ENCODE assay signal across 8 cellular contexts in genomic region chr2:1140389-1141003, GRCh38.
DNase-seq lines count a peak whose midpoint lies in the region; ATAC-seq and TF ChIP-seq lines count a peak whose summit lies in the region.

No MANE protein-coding gene starts in this region.

- H3K9me2 ChIP-seq in GM23338 (ENCODE audit: insufficient read depth), result no peaks in the 10 kb centered on the region

- H3K27me3 Mint-ChIP-seq in GM23338 (ENCODE audit: insufficient read depth, low read depth, poor library complexity), result peaks cover 12% of the 10 kb centered on the region
- H3K27me3 Mint-ChIP-seq in activated naive CD8-positive, alpha-beta T cell treated with anti-CD3 and anti-CD28 coated beads, Interleukin-2, amount 10 ng/mL, durations not matched to agents 7 days and 5 days, result no peaks in the 10 kb centered on the region

- ATAC-seq in GM23338 (peak; percentile 97), GM18511 (IDR thresholded peaks at IDR 0.05; ENCODE audit: unreplicated experiment) (no peak)
- ATAC-seq in activated naive CD8-positive, alpha-beta T cell treated with anti-CD3 and anti-CD28 coated beads, Interleukin-2, amount 10 ng/mL, durations not matched to agents 7 days and 5 days (ENCODE audit: low read depth), result peak; percentile 78
- peak; percentile 42 for ATAC-seq in stimulated activated effector memory CD8-positive, alpha-beta T cell treated with anti-CD3 and anti-CD28 coated beads, Interleukin-12 subunit alpha, Interleukin-12 subunit beta, amount 100 ng/mL, for 72 hours

- no peaks in the 10 kb centered on the region for H3F3A ChIP-seq in GM23338 (replicated peaks; ENCODE audit: low read depth)

- peak; percentile 92 to 93 for TF ChIP-seq CTCF in GM23338 (conservative IDR thresholded peaks at IDR 0.05; ENCODE audit: low read depth in 2 of 2)
- TF ChIP-seq CTCF in OCI-LY3 (IDR thresholded peaks at IDR 0.05; ENCODE audit: low read depth, low read length), result peak; percentile 75

- no peaks in the 10 kb centered on the region for H3K27me3 ChIP-seq in GM23338 (ENCODE audit: insufficient read depth)
- H3K27me3 ChIP-seq in OCI-LY3 (ENCODE audit: low read depth, low read length), result no peaks in the 10 kb centered on the region

- no peak overlapping the region for H3K4me3 Mint-ChIP-seq in GM23338
- no peak overlapping the region for H3K4me3 Mint-ChIP-seq in activated naive CD8-positive, alpha-beta T cell treated with anti-CD3 and anti-CD28 coated beads, Interleukin-2, amount 10 ng/mL, durations not matched to agents 7 days and 5 days
- no peak overlapping the region for H3K4me3 Mint-ChIP-seq in stimulated activated effector memory CD8-positive, alpha-beta T cell treated with anti-CD3 and anti-CD28 coated beads, Interleukin-12 subunit alpha, Interleukin-12 subunit beta, amount 100 ng/mL, for 72 hours

- H3K79me2 ChIP-seq in GM23338 (replicated peaks; ENCODE audit: insufficient read depth), result no peaks in the 10 kb centered on the region
- H3K79me2 ChIP-seq in OCI-LY3 (ENCODE audit: low read length), result no peaks in the 10 kb centered on the region

- no peak overlapping the region for H3K27ac ChIP-seq in GM23338 (ENCODE audit: low read depth)
- no peak overlapping the region for H3K27ac ChIP-seq in OCI-LY3 (ENCODE audit: low read length)

- POLR2A ChIA-PET in activated naive CD8-positive, alpha-beta T cell treated with anti-CD3 and anti-CD28 coated beads, Interleukin-2, amount 10 ng/mL, durations not matched to agents 7 days and 5 days (lab: Charles Lee), result no interaction called here

- peaks cover 18% of the 10 kb centered on the region for H3K36me3 ChIP-seq in GM23338 (ENCODE audit: insufficient read depth)
- no peaks in the 10 kb centered on the region for H3K36me3 ChIP-seq in OCI-LY3 (replicated peaks; ENCODE audit: low read depth, low read length)

- H3K27ac Mint-ChIP-seq in GM23338, result no peak overlapping the region
- H3K27ac Mint-ChIP-seq in activated naive CD8-positive, alpha-beta T cell treated with anti-CD3 and anti-CD28 coated beads, Interleukin-2, amount 10 ng/mL, durations not matched to agents 7 days and 5 days, result no peak overlapping the region
- H3K27ac Mint-ChIP-seq in stimulated activated effector memory CD8-positive, alpha-beta T cell treated with anti-CD3 and anti-CD28 coated beads, Interleukin-12 subunit alpha, Interleukin-12 subunit beta, amount 100 ng/mL, for 72 hours, result no peak overlapping the region

- H4K20me1 ChIP-seq in GM23338 (replicated peaks; ENCODE audit: insufficient read depth) (0 out of 2 replicates have a peak, but pooled peaks cover 13% of the 10 kb centered on the region), OCI-LY3 (ENCODE audit: insufficient read depth, low read length) (no peaks in the 10 kb centered on the region)

- H3K4me2 ChIP-seq in GM23338 (no peak overlapping the region), OCI-LY3 (ENCODE audit: low read length) (no peak overlapping the region)

- H3K9ac ChIP-seq in OCI-LY3 (ENCODE audit: low read length), result no peak overlapping the region

- no peaks in the 10 kb centered on the region for H3K9me3 ChIP-seq in OCI-LY3 (ENCODE audit: insufficient read depth, low read length)

- DNase-seq in CMK (ENCODE audit: low read depth) (peak; percentile 7), GM23338 (ENCODE audit: low spot score) (peak; percentile 78), iPS-NIHi7 (ENCODE audit: extremely low spot score) (peak; percentile 91), NCI-H1930 (lab: John Stamatoyannopoulos, UW) (no peak)
- peak; percentile 76 for DNase-seq in activated naive CD8-positive, alpha-beta T cell treated with anti-CD3 and anti-CD28 coated beads, Interleukin-2, amount 10 ng/mL, durations not matched to agents 7 days and 5 days
- peak; percentile 20 to 68 for DNase-seq in stimulated activated effector memory CD8-positive, alpha-beta T cell treated with anti-CD3 and anti-CD28 coated beads, Interleukin-12 subunit alpha, Interleukin-12 subunit beta, amount 100 ng/mL, for 72 hours (ENCODE audit: low spot score in 2 of 2)

- no peaks in the 10 kb centered on the region for H3K4me1 Mint-ChIP-seq in GM23338
- H3K4me1 Mint-ChIP-seq in activated naive CD8-positive, alpha-beta T cell treated with anti-CD3 and anti-CD28 coated beads, Interleukin-2, amount 10 ng/mL, durations not matched to agents 7 days and 5 days, result peaks cover 8% of the 10 kb centered on the region
- no peaks in the 10 kb centered on the region for H3K4me1 Mint-ChIP-seq in stimulated activated effector memory CD8-positive, alpha-beta T cell treated with anti-CD3 and anti-CD28 coated beads, Interleukin-12 subunit alpha, Interleukin-12 subunit beta, amount 100 ng/mL, for 72 hours

- H3K4me1 ChIP-seq in GM23338 (ENCODE audit: insufficient read depth) (no peaks in the 10 kb centered on the region), OCI-LY3 (ENCODE audit: low read length) (no peaks in the 10 kb centered on the region)

- H2AFZ ChIP-seq in GM23338 (no peak overlapping the region), OCI-LY3 (ENCODE audit: low read depth, low read length) (no peak overlapping the region)

- no peaks in the 10 kb centered on the region; the same call in 1 of the 3 replicates for H3K9me3 Mint-ChIP-seq in GM23338
- peaks cover 6% of the 10 kb centered on the region for H3K9me3 Mint-ChIP-seq in activated naive CD8-positive, alpha-beta T cell treated with anti-CD3 and anti-CD28 coated beads, Interleukin-2, amount 10 ng/mL, durations not matched to agents 7 days and 5 days
- peaks cover 4% of the 10 kb centered on the region for H3K9me3 Mint-ChIP-seq in stimulated activated effector memory CD8-positive, alpha-beta T cell treated with anti-CD3 and anti-CD28 coated beads, Interleukin-12 subunit alpha, Interleukin-12 subunit beta, amount 100 ng/mL, for 72 hours

- H3K36me3 Mint-ChIP-seq in GM23338 (ENCODE audit: low read depth), result peaks cover 30% of the 10 kb centered on the region; the same call in 2 of the 3 replicates
- peaks cover 6% of the 10 kb centered on the region for H3K36me3 Mint-ChIP-seq in activated naive CD8-positive, alpha-beta T cell treated with anti-CD3 and anti-CD28 coated beads, Interleukin-2, amount 10 ng/mL, durations not matched to agents 7 days and 5 days
- H3K36me3 Mint-ChIP-seq in stimulated activated effector memory CD8-positive, alpha-beta T cell treated with anti-CD3 and anti-CD28 coated beads, Interleukin-12 subunit alpha, Interleukin-12 subunit beta, amount 100 ng/mL, for 72 hours, result no peaks in the 10 kb centered on the region

- H3K4me3 ChIP-seq in GM23338 (no peak overlapping the region), OCI-LY3 (ENCODE audit: low read length) (no peak overlapping the region)

TF ChIP-seq in GM23338, 12 proteins besides CTCF, POLR2A, EP300 and RAD21:
- TF ChIP-seq POLR2AphosphoS5 (IDR thresholded peaks at IDR 0.05; ENCODE audit: low read depth) (no peak), JUNB (IDR thresholded peaks at IDR 0.05; ENCODE audit: unreplicated experiment) (no peak), NANOG (IDR thresholded peaks at IDR 0.05; ENCODE audit: borderline replicate concordance) (no peak)

Comparison
In these comparisons a context has a peak if more than half of its experiments do, and no peak if none do; other contexts are left out.
1. DNase-seq: peak in CMK (single experiment), GM23338 (single experiment), activated naive CD8-positive, alpha-beta T cell treated with anti-CD3 and anti-CD28 coated beads, Interleukin-2, amount 10 ng/mL, durations not matched to agents 7 days and 5 days (single experiment), iPS-NIHi7 (single experiment) and stimulated activated effector memory CD8-positive, alpha-beta T cell treated with anti-CD3 and anti-CD28 coated beads, Interleukin-12 subunit alpha, Interleukin-12 subunit beta, amount 100 ng/mL, for 72 hours (2 of 2); none in NCI-H1930 (0 of 2).